In genomic region chr4:6527259-6527658, GRCh38 we compare ENCODE assay signal across 22 cellular contexts. TPM values are rescaled to one million over a fixed set of nuclear protein-coding genes. Genes with fewer than 3 reads are reported as not detected.
DNase-seq lines count a peak whose midpoint lies in the region; ATAC-seq, FAIRE-seq and TF ChIP-seq lines count a peak whose summit lies in the region.
"Had no signal": no experiment of that assay in that cellular context is flagged by ENCODE, and none has a peak within 500 bp of the region (broad histone marks: within the 10 kb centered on the region; RNA-seq: fewer than 3 reads in every experiment).

No MANE protein-coding gene starts in this region.

- no peak overlapping the region for H3K23ac ChIP-seq in mesenchymal stem cell (ENCODE audit: low read length in 2 of 2)

- H3K27ac ChIP-seq in GM23338 (ENCODE audit: low read depth): no peak overlapping the region
- no peak overlapping the region for H3K27ac ChIP-seq in RWPE2 (ENCODE audit: poor library complexity, severe bottlenecking)
- H3K27ac ChIP-seq in mesenchymal stem cell (ENCODE audit: low read length, poor library complexity, severe bottlenecking): no peak overlapping the region
- H3K27ac ChIP-seq: Peyer's patch had no signal

- no peak for DNase-seq in GM23338 (ENCODE audit: low spot score)
- peak; percentile 41 for DNase-seq in RWPE2 (ENCODE audit: low spot score)
- DNase-seq in mesenchymal stem cell: no peak
- peak; percentile 18 for DNase-seq in urothelium cell line (ENCODE audit: low spot score)
- no peak for DNase-seq in activated naive CD4-positive, alpha-beta T cell treated with anti-CD3 and anti-CD28 coated beads for 36 hours
- no peak for DNase-seq in activated CD4-positive, alpha-beta T cell treated with anti-CD3 and anti-CD28 coated beads for 1 hour
- DNase-seq: CD4-positive, CD25-positive, alpha-beta regulatory T cell; DND-41; KG1; MV-4-11; NCI-H1105 treated with DMSO at 0.1 percent for 48 hours; NCI-H1694; NCI-H2081 treated with DMSO at 0.1 percent for 48 hours; NCI-H2171 treated with DMSO at 0.1 percent for 48 hours; NCI-H446; Peyer's patch had no signal

- H3K36me3 ChIP-seq in GM23338 (ENCODE audit: insufficient read depth): no peaks in the 10 kb centered on the region
- no peaks in the 10 kb centered on the region for H3K36me3 ChIP-seq in RWPE2 (ENCODE audit: low read depth)
- no peaks in the 10 kb centered on the region for H3K36me3 ChIP-seq in mesenchymal stem cell (ENCODE audit: control insufficient read depth in 1 of 2, insufficient read depth in 2 of 2, low read depth in 1 of 2, low read length in 2 of 2)
- H3K36me3 ChIP-seq: HAP-1, Peyer's patch had no signal

- no peaks in the 10 kb centered on the region for H3F3A ChIP-seq in GM23338 (replicated peaks; ENCODE audit: low read depth)

- ATAC-seq in GM23338 (no peak), RWPE2 (ENCODE audit: low read depth) (peak; percentile 38; the same call in 1 of the 3 replicates), HG03095 (IDR thresholded peaks at IDR 0.05; ENCODE audit: unreplicated experiment) (no peak)
- ATAC-seq: Right ventricle myocardium inferior had no signal

- H2BK5ac ChIP-seq in mesenchymal stem cell (ENCODE audit: low read depth, low read length, poor library complexity, severe bottlenecking): no peak overlapping the region

- intact Hi-C loops in activated naive CD4-positive, alpha-beta T cell treated with anti-CD3 and anti-CD28 coated beads for 36 hours (cut with micrococcal nuclease): no loop called here

- H3K27me3 ChIP-seq in GM23338 (ENCODE audit: insufficient read depth): no peaks in the 10 kb centered on the region
- no peaks in the 10 kb centered on the region for H3K27me3 ChIP-seq in RWPE2 (ENCODE audit: insufficient read depth, poor library complexity, severe bottlenecking)
- H3K27me3 ChIP-seq in mesenchymal stem cell (ENCODE audit: control insufficient read depth in 1 of 2, insufficient read depth in 1 of 2, low read length in 2 of 2): peaks cover 5 to 15% of the 10 kb centered on the region in 2 experiments
- H3K27me3 ChIP-seq: Peyer's patch had no signal

- no peaks in the 10 kb centered on the region for H3K9me2 ChIP-seq in GM23338 (ENCODE audit: insufficient read depth)

- H3K9me3 ChIP-seq in RWPE2 (ENCODE audit: severe bottlenecking) (no peaks in the 10 kb centered on the region), mesenchymal stem cell (ENCODE audit: control insufficient read depth, low read length) (no peaks in the 10 kb centered on the region)
- H3K9me3 ChIP-seq: HAP-1, Peyer's patch had no signal

- no peak overlapping the region for H3K9ac ChIP-seq in mesenchymal stem cell (ENCODE audit: low read length)

- H3K79me1 ChIP-seq in mesenchymal stem cell (replicated peaks; ENCODE audit: low read length, poor library complexity, severe bottlenecking): no peaks in the 10 kb centered on the region

- no peaks in the 10 kb centered on the region for H4K20me1 ChIP-seq in GM23338 (replicated peaks; ENCODE audit: insufficient read depth)

- H3K14ac ChIP-seq in mesenchymal stem cell (ENCODE audit: low read length in 2 of 2): no peak overlapping the region

- H3K4me1 Mint-ChIP-seq in GM23338: peaks cover 26% of the 10 kb centered on the region
- no peaks in the 10 kb centered on the region for H3K4me1 Mint-ChIP-seq in activated naive CD4-positive, alpha-beta T cell treated with anti-CD3 and anti-CD28 coated beads for 36 hours (ENCODE audit: low read depth)

- no peak overlapping the region for H3K4ac ChIP-seq in mesenchymal stem cell (ENCODE audit: low read depth in 1 of 2, low read length in 2 of 2)

- H2BK15ac ChIP-seq in mesenchymal stem cell (ENCODE audit: low read depth, poor library complexity, severe bottlenecking): no peak overlapping the region

- no peaks in the 10 kb centered on the region for H3K36me3 Mint-ChIP-seq in GM23338 (ENCODE audit: low read depth)
- H3K36me3 Mint-ChIP-seq in activated naive CD4-positive, alpha-beta T cell treated with anti-CD3 and anti-CD28 coated beads for 36 hours (ENCODE audit: low read depth): no peaks in the 10 kb centered on the region
- H3K36me3 Mint-ChIP-seq: CD4-positive, CD25-positive, alpha-beta regulatory T cell had no signal

- H3K4me2 ChIP-seq in GM23338 (no peak overlapping the region), mesenchymal stem cell (ENCODE audit: low read length, poor library complexity, severe bottlenecking) (peak overlapping the region; percentile 29)

- H3K27ac Mint-ChIP-seq in GM23338: no peak overlapping the region
- no peak overlapping the region for H3K27ac Mint-ChIP-seq in activated naive CD4-positive, alpha-beta T cell treated with anti-CD3 and anti-CD28 coated beads for 36 hours
- H3K27ac Mint-ChIP-seq: CD4-positive, CD25-positive, alpha-beta regulatory T cell had no signal

- TF ChIP-seq CTCF in GM23338 (conservative IDR thresholded peaks at IDR 0.05; ENCODE audit: low read depth in 2 of 2) (no peak), RWPE2 (IDR thresholded peaks at IDR 0.05; ENCODE audit: poor library complexity, severe bottlenecking) (no peak)

- peak overlapping the region; percentile 61; the same call in 1 of the 2 replicates for H2AFZ ChIP-seq in GM23338
- no peak overlapping the region for H2AFZ ChIP-seq in mesenchymal stem cell (ENCODE audit: low read depth, low read length)

- H3K18ac ChIP-seq in mesenchymal stem cell (ENCODE audit: low read depth in 1 of 2, low read length in 2 of 2): no peak overlapping the region

- H2BK120ac ChIP-seq in mesenchymal stem cell (ENCODE audit: low read depth, low read length): no peak overlapping the region

- no peak overlapping the region for H3K4me3 Mint-ChIP-seq in GM23338
- H3K4me3 Mint-ChIP-seq in activated naive CD4-positive, alpha-beta T cell treated with anti-CD3 and anti-CD28 coated beads for 36 hours: no peak overlapping the region
- H3K4me3 Mint-ChIP-seq: CD4-positive, CD25-positive, alpha-beta regulatory T cell had no signal

- H2AK5ac ChIP-seq in mesenchymal stem cell (ENCODE audit: low read length, severe bottlenecking): no peak overlapping the region

- H3K4me3 ChIP-seq in GM23338: no peak overlapping the region
- H3K4me3 ChIP-seq in RWPE2 (ENCODE audit: severe bottlenecking): no peak overlapping the region
- H3K4me3 ChIP-seq in mesenchymal stem cell (ENCODE audit: insufficient read depth in 1 of 2, low read depth in 1 of 2, low read length in 2 of 2): no peak overlapping the region
- H3K4me3 ChIP-seq: HAP-1, Peyer's patch had no signal

- no peaks in the 10 kb centered on the region for H3K79me2 ChIP-seq in GM23338 (replicated peaks; ENCODE audit: insufficient read depth)

- H2BK12ac ChIP-seq in mesenchymal stem cell (ENCODE audit: low read length in 2 of 2): no peak overlapping the region

- no peak for FAIRE-seq in urothelium cell line (lab: Jason Lieb, UNC)
- FAIRE-seq: GM12891, HTR-8/SVneo had no signal

- WGBS in mesenchymal stem cell: 86% methylated on average over 8 of the region's 8 CpGs

- H4K8ac ChIP-seq in mesenchymal stem cell (ENCODE audit: low read length): no peak overlapping the region

- CTCF ChIA-PET in activated naive CD4-positive, alpha-beta T cell treated with anti-CD3 and anti-CD28 coated beads for 36 hours (lab: Charles Lee): no interaction called here

- H3K4me1 ChIP-seq in GM23338 (ENCODE audit: insufficient read depth) (peaks cover 6% of the 10 kb centered on the region), RWPE2 (ENCODE audit: insufficient read depth, poor library complexity, severe bottlenecking) (no peaks in the 10 kb centered on the region), mesenchymal stem cell (ENCODE audit: control insufficient read depth, insufficient read depth, low read depth, low read length) (no peaks in the 10 kb centered on the region)
- H3K4me1 ChIP-seq: HAP-1, Peyer's patch had no signal

- no peaks in the 10 kb centered on the region; the same call in 2 of the 3 replicates for H3K9me3 Mint-ChIP-seq in GM23338
- no peaks in the 10 kb centered on the region for H3K9me3 Mint-ChIP-seq in activated naive CD4-positive, alpha-beta T cell treated with anti-CD3 and anti-CD28 coated beads for 36 hours

- peaks cover 19% of the 10 kb centered on the region for H3K27me3 Mint-ChIP-seq in GM23338 (ENCODE audit: insufficient read depth, low read depth, poor library complexity)
- H3K27me3 Mint-ChIP-seq in activated naive CD4-positive, alpha-beta T cell treated with anti-CD3 and anti-CD28 coated beads for 36 hours (ENCODE audit: low read depth): no peaks in the 10 kb centered on the region

- H4K91ac ChIP-seq in mesenchymal stem cell (ENCODE audit: low read length): no peak overlapping the region

TF ChIP-seq in GM23338, 12 proteins besides CTCF, POLR2A, EP300 and RAD21 (continues in another document):
- no peak for TF ChIP-seq POLR2AphosphoS5 (IDR thresholded peaks at IDR 0.05; ENCODE audit: low read depth)
- no peak for TF ChIP-seq ETS1 (IDR thresholded peaks at IDR 0.05)

RNA-seq across cellular contexts. Expression of gene MAN2B2, which starts 47.7 kb away (rescaled TPM):
- 6.9 and 7.1 TPM in 2 replicates for total RNA-seq in GM23338 (2014; rRNA removed; shearing (Covaris generic))
- polyA plus RNA-seq in GM23338 (2016; fragmentation: Nextera tagmentation; extraction: Ambion mirVana): 1.6 and 2.1 TPM in 2 replicates
- polyA plus RNA-seq in mesenchymal stem cell (2013, experiment 1 of 2): 43.3 TPM
- 44.0 TPM for polyA plus RNA-seq in mesenchymal stem cell (2013, experiment 2 of 2)
- total RNA-seq in activated naive CD4-positive, alpha-beta T cell treated with anti-CD3 and anti-CD28 coated beads for 36 hours: 10 to 100 TPM; 12.7 to 12.8 TPM

RNA-seq across cellular contexts. Expression of gene PPP2R2C, which starts 54.8 kb away (rescaled TPM):
- total RNA-seq in GM23338 (2014; rRNA removed; shearing (Covaris generic)): 7.6 and 9.2 TPM in 2 replicates
- polyA plus RNA-seq in GM23338 (2016; fragmentation: Nextera tagmentation; extraction: Ambion mirVana): 0.77 and 1.3 TPM in 2 replicates
- not detected for polyA plus RNA-seq in mesenchymal stem cell (2013, experiment 1 of 2)
- polyA plus RNA-seq in mesenchymal stem cell (2013, experiment 2 of 2): not detected
- total RNA-seq in activated naive CD4-positive, alpha-beta T cell treated with anti-CD3 and anti-CD28 coated beads for 36 hours: not detected
- total RNA-seq: CD4-positive, CD25-positive, alpha-beta regulatory T cell; OCI-LY7 had no signal
- polyA plus RNA-seq: CD4-positive, CD25-positive, alpha-beta regulatory T cell had no signal

Comparison
In these comparisons a context has a peak if more than half of its experiments do, and no peak if none do; other contexts are left out.
1. DNase-seq: peak in RWPE2 (single experiment) and urothelium cell line (single experiment); none in GM23338 (single experiment), mesenchymal stem cell (single experiment), activated naive CD4-positive, alpha-beta T cell treated with anti-CD3 and anti-CD28 coated beads for 36 hours (single experiment) and activated CD4-positive, alpha-beta T cell treated with anti-CD3 and anti-CD28 coated beads for 1 hour (single experiment).